ENCODE assay signal across 24 cellular contexts in the genomic region with DNA sequence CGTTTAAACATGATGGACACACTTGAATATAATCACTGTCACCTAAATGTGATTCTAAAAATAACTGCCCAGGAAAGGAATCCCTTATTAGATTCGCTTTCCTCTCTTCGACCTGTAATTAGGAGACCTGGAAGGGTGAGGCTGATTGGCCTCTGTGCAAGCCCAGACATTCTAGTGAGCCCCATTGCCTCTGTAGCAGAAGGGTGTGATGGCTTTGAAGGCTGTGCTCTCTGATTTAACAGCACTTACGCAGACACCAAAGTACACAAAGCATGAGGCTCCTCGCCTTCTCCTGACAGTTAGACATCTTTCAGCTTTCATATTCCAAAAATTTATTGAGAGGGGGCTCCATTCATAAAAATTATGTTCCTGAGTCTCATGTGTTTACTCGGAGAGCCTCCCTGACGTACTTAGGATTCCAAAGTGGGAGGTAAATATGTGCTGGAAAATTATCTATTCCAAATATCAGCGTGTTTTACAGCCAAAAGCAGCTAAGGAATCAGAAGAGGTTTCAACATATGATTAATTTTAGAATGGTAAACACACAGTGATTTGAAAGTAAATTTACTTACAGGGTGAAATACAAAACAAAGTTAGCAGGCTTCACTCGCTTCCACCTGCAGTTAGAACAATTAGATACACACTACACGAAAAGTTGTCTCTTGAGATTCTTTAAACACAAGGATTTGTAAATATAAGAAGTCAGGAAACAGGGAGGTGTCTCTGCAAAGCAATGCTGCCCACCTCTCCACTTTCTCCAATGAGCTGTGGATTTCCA.
DNase-seq lines count a peak whose midpoint lies in the region; ATAC-seq and TF ChIP-seq lines count a peak whose summit lies in the region.
"Had no signal": no experiment of that assay in that cellular context is flagged by ENCODE, and none has a peak within 500 bp of the region (broad histone marks: within the 10 kb centered on the region; RNA-seq: fewer than 3 reads in every experiment).

No MANE protein-coding gene starts in this region.

- H3K9ac ChIP-seq in HUES6 (ENCODE audit: low read length) (peak overlapping the region; percentile 4), mesenchymal stem cell (ENCODE audit: low read length) (no peak overlapping the region)
- H3K9ac ChIP-seq: SK-N-SH had no signal

- ATAC-seq in HG03108 (IDR thresholded peaks at IDR 0.05; ENCODE audit: unreplicated experiment): no peak
- ATAC-seq: activated naive CD8-positive, alpha-beta T cell treated with anti-CD3 and anti-CD28 coated beads, Interleukin-2, amount 50 U/mL, for 24 hours; Panc1 had no signal

- H3K18ac ChIP-seq in mesenchymal stem cell (ENCODE audit: low read depth in 1 of 2, low read length in 2 of 2): no peak overlapping the region

- TF ChIP-seq CTCF in 22Rv1 (IDR thresholded peaks at IDR 0.05): no peak

- no peak overlapping the region for H2BK15ac ChIP-seq in mesenchymal stem cell (ENCODE audit: low read depth, poor library complexity, severe bottlenecking)

- H2AK5ac ChIP-seq in mesenchymal stem cell (ENCODE audit: low read length, severe bottlenecking): no peak overlapping the region

- DNase-seq in SK-N-DZ (ENCODE audit: low spot score) (peak; percentile 18), mesenchymal stem cell (no peak), 8988T (no peak), C1 segment of cervical spinal cord (lab: John Stamatoyannopoulos, UW) (no peak)
- no peak for DNase-seq in activated CD4-positive, alpha-beta T cell treated with anti-CD3 and anti-CD28 coated beads for 4 hours
- DNase-seq: activated B cell treated with CpG ODN at 0.5 μM for 24 hours; activated CD4-positive, alpha-beta memory T cell treated with anti-CD3 and anti-CD28 coated beads for 36 hours; activated effector memory CD4-positive, alpha-beta T cell treated with anti-CD3 and anti-CD28 coated beads, Interleukin-2, amount 50 U/mL, for 16 hours; activated naive CD8-positive, alpha-beta T cell treated with anti-CD3 and anti-CD28 coated beads, Interleukin-2, amount 50 U/mL, for 24 hours; CD4-positive, alpha-beta memory T cell; colonic mucosa; KBM-7; naive B cell; NCI-H2081; SK-N-SH; stimulated activated CD4-positive, alpha-beta T cell treated with anti-CD3 and anti-CD28 coated beads, Interleukin-2, amount 100 ng/mL, for 48 hours; stimulated activated naive CD4-positive, alpha-beta T cell treated with Interleukin-2 at 50 U/mL for 16 hours had no signal

- H2BK5ac ChIP-seq in mesenchymal stem cell (ENCODE audit: low read depth, low read length, poor library complexity, severe bottlenecking): no peak overlapping the region

- H3K4me3 ChIP-seq in HUES6 (ENCODE audit: low read depth, low read length): no peak overlapping the region
- no peak overlapping the region for H3K4me3 ChIP-seq in mesenchymal stem cell (ENCODE audit: insufficient read depth in 1 of 2, low read depth in 1 of 2, low read length in 2 of 2)
- H3K4me3 ChIP-seq: colonic mucosa, lung, skin epidermis, tibial nerve had no signal

- H2BK12ac ChIP-seq in mesenchymal stem cell (ENCODE audit: low read length in 2 of 2): no peak overlapping the region

- H3K4ac ChIP-seq in mesenchymal stem cell (ENCODE audit: low read depth in 1 of 2, low read length in 2 of 2): no peak overlapping the region

- peak overlapping the region; percentile 55 for H4K8ac ChIP-seq in mesenchymal stem cell (ENCODE audit: low read length)

- no peak overlapping the region for H2AFZ ChIP-seq in mesenchymal stem cell (ENCODE audit: low read depth, low read length)

- no peaks in the 10 kb centered on the region for H3K79me1 ChIP-seq in mesenchymal stem cell (replicated peaks; ENCODE audit: low read length, poor library complexity, severe bottlenecking)

- no peaks in the 10 kb centered on the region for H3K36me3 ChIP-seq in HUES6 (ENCODE audit: control insufficient read depth, insufficient read depth, low read length)
- H3K36me3 ChIP-seq in mesenchymal stem cell (ENCODE audit: control insufficient read depth in 1 of 2, insufficient read depth in 2 of 2, low read depth in 1 of 2, low read length in 2 of 2): no peaks in the 10 kb centered on the region
- H3K36me3 ChIP-seq: colonic mucosa, tibial nerve had no signal

- H3K27ac ChIP-seq in 22Rv1: peak overlapping the region; percentile 80
- H3K27ac ChIP-seq in HUES6 (ENCODE audit: low read depth, low read length): no peak overlapping the region
- no peak overlapping the region for H3K27ac ChIP-seq in mesenchymal stem cell (ENCODE audit: low read length, poor library complexity, severe bottlenecking)
- H3K27ac ChIP-seq: colonic mucosa, skin epidermis, tibial nerve had no signal

- H4K91ac ChIP-seq in mesenchymal stem cell (ENCODE audit: low read length): no peak overlapping the region

- H3K14ac ChIP-seq in mesenchymal stem cell (ENCODE audit: low read length in 2 of 2): no peak overlapping the region

- H3K4me1 ChIP-seq in HUES6 (ENCODE audit: control insufficient read depth, insufficient read depth, low read length) (peaks cover 7% of the 10 kb centered on the region; the same call in 1 of the 2 replicates), mesenchymal stem cell (ENCODE audit: control insufficient read depth, insufficient read depth, low read depth, low read length) (no peaks in the 10 kb centered on the region)
- H3K4me1 ChIP-seq: colonic mucosa, tibial nerve had no signal

- H3K27me3 ChIP-seq in HUES6 (ENCODE audit: control insufficient read depth, insufficient read depth, low read length) (no peaks in the 10 kb centered on the region), mesenchymal stem cell (ENCODE audit: control insufficient read depth in 1 of 2, insufficient read depth in 1 of 2, low read length in 2 of 2) (no peaks in the 10 kb centered on the region)
- H3K27me3 ChIP-seq: colonic mucosa, tibial nerve had no signal

- H3K23ac ChIP-seq in mesenchymal stem cell (ENCODE audit: low read length in 2 of 2): no peak overlapping the region

- H2BK120ac ChIP-seq in mesenchymal stem cell (ENCODE audit: low read depth, low read length): no peak overlapping the region

- no peak overlapping the region for H3K4me2 ChIP-seq in mesenchymal stem cell (ENCODE audit: low read length, poor library complexity, severe bottlenecking)
- H3K4me2 ChIP-seq: SK-N-SH had no signal

- H3K9me3 ChIP-seq in HUES6 (ENCODE audit: control insufficient read depth, insufficient read depth, low read depth, low read length): no peaks in the 10 kb centered on the region
- no peaks in the 10 kb centered on the region for H3K9me3 ChIP-seq in mesenchymal stem cell (ENCODE audit: control insufficient read depth, low read length)
- H3K9me3 ChIP-seq: colonic mucosa, SK-N-SH, tibial nerve had no signal

- 87% methylated on average over 7 of the region's 10 CpGs for WGBS in mesenchymal stem cell
